ENCODE assay signal across 24 cellular contexts in genomic region chr11:13784441-13784840, GRCh38.
"Had no signal": no experiment of that assay in that cellular context is flagged by ENCODE, and none has a peak within 500 bp of the region (broad histone marks: within the 10 kb centered on the region; RNA-seq: fewer than 3 reads in every experiment).

No MANE protein-coding gene starts in this region.

- H3K4me1 ChIP-seq: left ventricle myocardium inferior, parathyroid adenoma, psoas muscle, right atrium auricular region, right lobe of liver, upper lobe of left lung, vagina had no signal

- H3K4me3 ChIP-seq: left ventricle myocardium inferior, lung, neural progenitor cell, psoas muscle, right atrium auricular region, right lobe of liver, smooth muscle cell, transverse colon, upper lobe of left lung, vagina had no signal

- H3K27me3 ChIP-seq: neural progenitor cell, neutrophil, right atrium auricular region, right lobe of liver, upper lobe of left lung, vagina had no signal

- H3K36me3 ChIP-seq: left ventricle myocardium inferior, neural progenitor cell, neutrophil, right atrium auricular region, right lobe of liver, transverse colon, upper lobe of left lung, vagina had no signal

- H3K27ac ChIP-seq: left ventricle myocardium inferior, neural progenitor cell, neutrophil, parathyroid adenoma, psoas muscle, right atrium auricular region, right lobe of liver, transverse colon, upper lobe of left lung, vagina had no signal

- H3K9me3 ChIP-seq: left ventricle myocardium inferior, neutrophil, psoas muscle, right atrium auricular region, right lobe of liver, transverse colon, upper lobe of left lung, vagina had no signal

- DNase-seq: islet precursor cell; left ventricle myocardium inferior; mesendoderm; naive B cell; natural killer cell; nephron progenitor cell; occipital lobe; psoas muscle; right lobe of liver; stimulated activated CD4-positive, alpha-beta T cell treated with anti-CD3 and anti-CD28 coated beads, Interleukin-1b, Interleukin-23, amount 100 ng/mL, for 48 hours; stimulated activated CD4-positive, alpha-beta T cell treated with anti-CD3 and anti-CD28 coated beads, Interleukin-2, amount 100 ng/mL, for 48 hours; stimulated activated CD4-positive, alpha-beta T cell treated with anti-CD3 and anti-CD28 coated beads, Interleukin-4, amount 100 ng/mL, for 4 hours; stimulated activated CD8-positive, alpha-beta memory T cell treated with anti-CD3 and anti-CD28 coated beads, Interleukin-4, amount 100 ng/mL, for 48 hours; stimulated activated naive CD4-positive, alpha-beta T cell treated with Interleukin-2 at 50 U/mL for 16 hours; stimulated activated naive CD8-positive, alpha-beta T cell treated with anti-CD3 and anti-CD28 coated beads, Interleukin-15, amount 100 ng/mL, for 72 hours; transverse colon; upper lobe of left lung had no signal
